Comparison of ENCODE assay signal across 18 cellular contexts in genomic region chr20:51511861-51512619, GRCh38. TPM values are rescaled to one million over a fixed set of nuclear protein-coding genes. Genes with fewer than 3 reads are reported as not detected.
DNase-seq lines count a peak whose midpoint lies in the region; ATAC-seq, FAIRE-seq and TF ChIP-seq lines count a peak whose summit lies in the region.
"Had no signal": no experiment of that assay in that cellular context is flagged by ENCODE, and none has a peak within 500 bp of the region (broad histone marks: within the 10 kb centered on the region; RNA-seq: fewer than 3 reads in every experiment).

No MANE protein-coding gene starts in this region.

- intact Hi-C loops in HepG2 (cut with micrococcal nuclease; ENCODE audit: unreplicated experiment) = no loop called here
- intact Hi-C loops in right lobe of liver (cut with DNase I) = no loop called here

- TF ChIP-seq POLR2A in HepG2 (IDR thresholded peaks at IDR 0.05; ENCODE audit: insufficient read depth in 1 of 2, low read depth in 2 of 2, low read length in 2 of 2) = no peak
- TF ChIP-seq POLR2A in right lobe of liver (IDR thresholded peaks at IDR 0.05) = no peak

- POLR2A ChIA-PET in HepG2 (lab: Yijun Ruan, JAX) = no interaction called here

- peak overlapping the region; percentile 43 for H3K27ac Mint-ChIP-seq in activated T-cell treated with anti-CD3 and anti-CD28 coated beads, Interleukin-2, amount 50 U/mL, for 72 hours
- H3K27ac Mint-ChIP-seq: nephron had no signal

- H4K91ac ChIP-seq in mesenchymal stem cell (ENCODE audit: low read length) = no peak overlapping the region

- CTCF ChIA-PET in HepG2 (lab: Yijun Ruan, JAX; ENCODE audit: low intra/inter-chr PET ratio, low total read pairs) = no interaction called here

- no peak overlapping the region for H2BK12ac ChIP-seq in mesenchymal stem cell (ENCODE audit: low read length in 2 of 2)

- FAIRE-seq in HepG2 (lab: Jason Lieb, UNC) = no peak
- FAIRE-seq in urothelium cell line (lab: Jason Lieb, UNC) = peak; percentile 17

- H3K36me3 ChIP-seq in HepG2 (replicated peaks in 1 of 2; ENCODE audit: control insufficient read depth in 1 of 2, insufficient read depth in 2 of 2, low read length in 2 of 2) (peaks cover 14 to 30% of the 10 kb centered on the region in 2 experiments), right lobe of liver (peaks cover 0 to 14% (median 0%) of the 10 kb centered on the region in 4 donors), mesenchymal stem cell (ENCODE audit: control insufficient read depth in 1 of 2, insufficient read depth in 2 of 2, low read depth in 1 of 2, low read length in 2 of 2) (no peaks in the 10 kb centered on the region)
- H3K36me3 ChIP-seq: upper lobe of right lung had no signal

- H3K27ac ChIP-seq in HepG2 (ENCODE audit: extremely low read length, insufficient read depth, low read length) (no peak overlapping the region), right lobe of liver (no peak overlapping the region), mesenchymal stem cell (ENCODE audit: low read length, poor library complexity, severe bottlenecking) (no peak overlapping the region)
- H3K27ac ChIP-seq: dorsolateral prefrontal cortex, upper lobe of right lung had no signal

- no peak for TF ChIP-seq EP300 in HepG2 (IDR thresholded peaks at IDR 0.05; ENCODE audit: low read depth in 2 of 2, low read length in 2 of 2)
- no peak for TF ChIP-seq EP300 in HepG2 (CRISPR knock-in tag; IDR thresholded peaks at IDR 0.05; ENCODE audit: borderline replicate concordance)

- no peaks in the 10 kb centered on the region for H3K27me3 ChIP-seq in HepG2 (ENCODE audit: control insufficient read depth in 1 of 2, insufficient read depth in 2 of 2, low read length in 2 of 2)
- H3K27me3 ChIP-seq in right lobe of liver = no peaks in the 10 kb centered on the region
- peaks cover 0 to 6% of the 10 kb centered on the region in 2 experiments for H3K27me3 ChIP-seq in mesenchymal stem cell (ENCODE audit: control insufficient read depth in 1 of 2, insufficient read depth in 1 of 2, low read length in 2 of 2)
- H3K27me3 ChIP-seq: dorsolateral prefrontal cortex, upper lobe of right lung had no signal

- TF ChIP-seq CTCF in HepG2 (CRISPR knock-in tag; IDR thresholded peaks at IDR 0.05) (no peak), right lobe of liver (IDR thresholded peaks at IDR 0.05) (no peak)

- peaks cover 36% of the 10 kb centered on the region for H3K4me1 ChIP-seq in HepG2 (ENCODE audit: insufficient read depth, low read length)
- no peaks in the 10 kb centered on the region for H3K4me1 ChIP-seq in right lobe of liver
- peaks cover 2% of the 10 kb centered on the region for H3K4me1 ChIP-seq in mesenchymal stem cell (ENCODE audit: control insufficient read depth, insufficient read depth, low read depth, low read length)
- H3K4me1 ChIP-seq: upper lobe of right lung had no signal

- peak overlapping the region in 1 of 2 experiments; percentile 68 for H3K14ac ChIP-seq in mesenchymal stem cell (ENCODE audit: low read length in 2 of 2)

- H3K4me2 ChIP-seq in HepG2 (ENCODE audit: low read depth, low read length) (no peak overlapping the region), mesenchymal stem cell (ENCODE audit: low read length, poor library complexity, severe bottlenecking) (no peak overlapping the region)

- H3K9me3 Mint-ChIP-seq in activated T-cell treated with anti-CD3 and anti-CD28 coated beads, Interleukin-2, amount 50 U/mL, for 72 hours = no peaks in the 10 kb centered on the region
- H3K9me3 Mint-ChIP-seq: nephron had no signal

- H3K79me1 ChIP-seq in mesenchymal stem cell (replicated peaks; ENCODE audit: low read length, poor library complexity, severe bottlenecking) = no peaks in the 10 kb centered on the region

- no peak overlapping the region for H2BK5ac ChIP-seq in mesenchymal stem cell (ENCODE audit: low read depth, low read length, poor library complexity, severe bottlenecking)

- H3K4me3 ChIP-seq in HepG2 (replicated peaks in 1 of 3; ENCODE audit: insufficient read depth in 1 of 3, low read depth in 2 of 3, low read length in 3 of 3) = no peak overlapping the region
- H3K4me3 ChIP-seq in right lobe of liver = no peak overlapping the region
- no peak overlapping the region for H3K4me3 ChIP-seq in mesenchymal stem cell (ENCODE audit: insufficient read depth in 1 of 2, low read depth in 1 of 2, low read length in 2 of 2)
- H3K4me3 ChIP-seq: dorsolateral prefrontal cortex, upper lobe of right lung had no signal

- no peak overlapping the region for H3K18ac ChIP-seq in mesenchymal stem cell (ENCODE audit: low read depth in 1 of 2, low read length in 2 of 2)

- no peak overlapping the region for H2AK5ac ChIP-seq in mesenchymal stem cell (ENCODE audit: low read length, severe bottlenecking)

- DNase-seq in HepG2 (ENCODE audit: low spot score) = no peak
- DNase-seq in right lobe of liver = no peak
- no peak for DNase-seq in activated T-cell treated with anti-CD3 and anti-CD28 coated beads, Interleukin-2, amount 50 U/mL, for 72 hours
- no peak for DNase-seq in mesenchymal stem cell
- DNase-seq in urothelium cell line (ENCODE audit: low spot score) = no peak
- DNase-seq in NCI-H1417 treated with DMSO at 0.1 percent for 48 hours (lab: John Stamatoyannopoulos, UW) = no peak
- DNase-seq in foreskin melanocyte = no peak
- DNase-seq: aorta, DMS 273 treated with DMSO at 0.1 percent for 48 hours, hypothalamus, NCI-H1105, retina, Right ventricle myocardium superior, T1000, upper lobe of right lung had no signal

- ATAC-seq in HepG2 = no peak
- ATAC-seq in right lobe of liver = no peak
- peak; percentile 75 to 82 for ATAC-seq in activated T-cell treated with anti-CD3 and anti-CD28 coated beads, Interleukin-2, amount 50 U/mL, for 72 hours (replicated peaks in 1 of 2)
- ATAC-seq in GM19463 (IDR thresholded peaks at IDR 0.05; ENCODE audit: unreplicated experiment) = no peak
- ATAC-seq: upper lobe of right lung had no signal

- 95% methylated on average over 10 of the region's 10 CpGs for WGBS in HepG2 (ENCODE audit: low lambda C conversion rate)
- 85% methylated on average over 6 of the region's 10 CpGs for WGBS in right lobe of liver (ENCODE audit: insufficient coverage, low coverage, low lambda C conversion rate, missing lambda C conversion rate)
- 89% methylated on average over 10 of the region's 10 CpGs for whole genome bisulfite sequencing in mesenchymal stem cell

- H3K9ac ChIP-seq in HepG2 (ENCODE audit: insufficient read depth, low read depth, low read length) (no peak overlapping the region), mesenchymal stem cell (ENCODE audit: low read length) (no peak overlapping the region)

- H3K27me3 Mint-ChIP-seq in activated T-cell treated with anti-CD3 and anti-CD28 coated beads, Interleukin-2, amount 50 U/mL, for 72 hours (ENCODE audit: low read depth) = no peaks in the 10 kb centered on the region

- in situ Hi-C loops in HepG2 (cut with HindIII; ENCODE audit: extremely low pct_ligation_motif_present, low pct_unique_long_range_greater_than_20kb) = no loop called here

- peaks cover 70% of the 10 kb centered on the region for H3K4me1 Mint-ChIP-seq in activated T-cell treated with anti-CD3 and anti-CD28 coated beads, Interleukin-2, amount 50 U/mL, for 72 hours (ENCODE audit: low read depth)

- H3K4ac ChIP-seq in mesenchymal stem cell (ENCODE audit: low read depth in 1 of 2, low read length in 2 of 2) = no peak overlapping the region

- no peak overlapping the region for H4K8ac ChIP-seq in mesenchymal stem cell (ENCODE audit: low read length)

- peaks cover 26 to 61% of the 10 kb centered on the region in 2 donors for H3K36me3 Mint-ChIP-seq in activated T-cell treated with anti-CD3 and anti-CD28 coated beads, Interleukin-2, amount 50 U/mL, for 72 hours (ENCODE audit: insufficient read depth in 2 of 2)

- H3K4me3 Mint-ChIP-seq in activated T-cell treated with anti-CD3 and anti-CD28 coated beads, Interleukin-2, amount 50 U/mL, for 72 hours = peak overlapping the region; percentile 42 to 64
- H3K4me3 Mint-ChIP-seq: nephron had no signal

- no peak overlapping the region for H2BK120ac ChIP-seq in mesenchymal stem cell (ENCODE audit: low read depth, low read length)

- H4K20me1 ChIP-seq in HepG2 (ENCODE audit: insufficient read depth, low read length) = no peaks in the 10 kb centered on the region; the same call in 1 of the 2 replicates

- no peak overlapping the region for H2AFZ ChIP-seq in HepG2 (ENCODE audit: low read length)
- H2AFZ ChIP-seq in mesenchymal stem cell (ENCODE audit: low read depth, low read length) = no peak overlapping the region

- H3K9me3 ChIP-seq in HepG2 (ENCODE audit: low read length) = no peaks in the 10 kb centered on the region
- no peaks in the 10 kb centered on the region for H3K9me3 ChIP-seq in right lobe of liver
- H3K9me3 ChIP-seq in mesenchymal stem cell (ENCODE audit: control insufficient read depth, low read length) = no peaks in the 10 kb centered on the region
- H3K9me3 ChIP-seq: upper lobe of right lung had no signal

- no peak for TF ChIP-seq RAD21 in HepG2 (CRISPR knock-in tag; IDR thresholded peaks at IDR 0.05)

- H3K79me2 ChIP-seq in HepG2 (ENCODE audit: insufficient read depth, low read length) = no peaks in the 10 kb centered on the region

- H2BK15ac ChIP-seq in mesenchymal stem cell (ENCODE audit: low read depth, poor library complexity, severe bottlenecking) = peak overlapping the region; percentile 8

- no peak overlapping the region for H3K23ac ChIP-seq in mesenchymal stem cell (ENCODE audit: low read length in 2 of 2)

- BruUV-seq in HepG2 (replicated peaks; lab: Mats Ljungman, UMichigan) = no TSS peak

RNA-seq across cellular contexts. Expression of gene NFATC2, which starts 30.5 kb away (rescaled TPM):
- total RNA-seq in HepG2 (2016; rRNA removed; fragmentation: Illumina TruSeq; extraction: Trizol) (3.3 and 8.0 TPM in 2 replicates), right lobe of liver (1 to 10 TPM; 3.9 to 7.1 (median 4.7) TPM)
- 4.1 and 4.9 TPM in 2 replicates for total RNA-seq in HepG2 (2016; cell fraction: cytosol; rRNA removed; fragmentation: Illumina TruSeq; extraction: Trizol; ENCODE audit: low read depth)
- 2.6 and 7.7 TPM in 2 replicates for total RNA-seq in HepG2 (2016; cell fraction: insoluble cytoplasmic fraction; rRNA removed; fragmentation: Illumina TruSeq; extraction: Trizol)
- total RNA-seq in HepG2 (2016; cell fraction: membrane; rRNA removed; fragmentation: Illumina TruSeq; extraction: Trizol) = 4.2 TPM in 2 replicates
- total RNA-seq in HepG2 (2016; cell fraction: nucleus; rRNA removed; fragmentation: Illumina TruSeq; extraction: Trizol) = 8.5 and 9.9 TPM in 2 replicates
- polyA plus RNA-seq in HepG2 (2011; rRNA removed) = 1.9 TPM in 2 replicates
- 0.85 and 1.7 TPM in 2 replicates for polyA plus RNA-seq in HepG2 (2011; cell fraction: cytosol; rRNA removed)
- polyA plus RNA-seq in HepG2 (2011; cell fraction: nucleus; rRNA removed) = 6.8 and 7.7 TPM in 2 replicates
- 5.7 and 6.1 TPM in 2 replicates for polyA plus RNA-seq in HepG2 (2012)
- polyA plus RNA-seq in HepG2 (2016; cell fraction: cytosol; fragmentation: Illumina TruSeq; extraction: Trizol; ENCODE audit: low read depth) = 0.31 and 0.43 TPM in 2 replicates
- polyA plus RNA-seq in HepG2 (2016; cell fraction: insoluble cytoplasmic fraction; fragmentation: Illumina TruSeq; extraction: Trizol; ENCODE audit: low read depth) = 7.2 and 8.9 TPM in 2 replicates
- 1.2 and 1.4 TPM in 2 replicates for polyA plus RNA-seq in HepG2 (2016; cell fraction: membrane; fragmentation: Illumina TruSeq; extraction: Trizol; ENCODE audit: low read depth)
- polyA plus RNA-seq in HepG2 (2016; cell fraction: nucleus; fragmentation: Illumina TruSeq; extraction: Trizol; ENCODE audit: insufficient read depth, low read depth) = 11.5 and 12.3 TPM in 2 replicates
- 3.3 TPM in 1 of 2 replicates, not detected in the other for polyA minus RNA-seq in HepG2 (2011; rRNA and poly(A)+ RNA removed; ENCODE audit: low replicate concordance)
- 4.3 and 5.8 TPM in 2 replicates for polyA minus RNA-seq in HepG2 (2011; cell fraction: cytosol; rRNA and poly(A)+ RNA removed)
- polyA minus RNA-seq in HepG2 (2011; cell fraction: nucleus; rRNA and poly(A)+ RNA removed) = 7.7 and 8.2 TPM in 2 replicates
- 10 to 100 TPM; 29.4 to 39.9 TPM for total RNA-seq in activated T-cell treated with anti-CD3 and anti-CD28 coated beads, Interleukin-2, amount 50 U/mL, for 72 hours
- polyA plus RNA-seq in mesenchymal stem cell (2013, experiment 1 of 2) = 3.8 TPM
- 3.6 TPM for polyA plus RNA-seq in mesenchymal stem cell (2013, experiment 2 of 2)

Comparison
In these comparisons a context has a peak if more than half of its experiments do, and no peak if none do; other contexts are left out.
1. ATAC-seq: peak in activated T-cell treated with anti-CD3 and anti-CD28 coated beads, Interleukin-2, amount 50 U/mL, for 72 hours (2 of 2); none in HepG2 (single experiment), right lobe of liver (0 of 4) and GM19463 (single experiment).